20 cellular contexts compared by ENCODE assay signal in genomic region chr10:49001861-49002675, GRCh38.
DNase-seq lines count a peak whose midpoint lies in the region; ATAC-seq and TF ChIP-seq lines count a peak whose summit lies in the region.
"Had no signal": no experiment of that assay in that cellular context is flagged by ENCODE, and none has a peak within 500 bp of the region (broad histone marks: within the 10 kb centered on the region; RNA-seq: fewer than 3 reads in every experiment).

No MANE protein-coding gene starts in this region.

- no peak overlapping the region for H2BK120ac ChIP-seq in IMR-90 (ENCODE audit: low read depth, low read length)

- no peak for TF ChIP-seq RAD21 in IMR-90 (IDR thresholded peaks at IDR 0.05; ENCODE audit: low read length)

- H3K9ac ChIP-seq in IMR-90 (ENCODE audit: low read depth, low read length), result no peak overlapping the region
- H3K9ac ChIP-seq in parathyroid adenoma, result no peak overlapping the region

- BruUV-seq in IMR-90 (replicated peaks; lab: Mats Ljungman, UMichigan), result no TSS peak

- H2AFZ ChIP-seq in IMR-90 (replicated peaks; ENCODE audit: low read length, poor library complexity), result peak overlapping the region; percentile 11
- H2AFZ ChIP-seq in parathyroid adenoma, result peak overlapping the region; percentile 72
- H2AFZ ChIP-seq: hepatocyte had no signal

- no peaks in the 10 kb centered on the region for H3K4me1 ChIP-seq in IMR-90 (ENCODE audit: control insufficient read depth, insufficient read depth, low read length)
- peaks cover 4 to 30% (median 15%) of the 10 kb centered on the region in 9 donors for H3K4me1 ChIP-seq in heart right ventricle
- H3K4me1 ChIP-seq in parathyroid adenoma, result peaks cover 43% of the 10 kb centered on the region
- H3K4me1 ChIP-seq in transverse colon, result no peaks in the 10 kb centered on the region
- H3K4me1 ChIP-seq: pancreas, Peyer's patch had no signal

- H3K4me3 ChIP-seq in IMR-90 (ENCODE audit: insufficient read depth, low read depth, low read length) (no peak overlapping the region), heart right ventricle (no peak overlapping the region), parathyroid adenoma (ENCODE audit: low read depth, low read length) (no peak overlapping the region), transverse colon (no peak overlapping the region)
- H3K4me3 ChIP-seq: hepatocyte, pancreas, Peyer's patch, tibial artery had no signal

- no peak overlapping the region for H3K18ac ChIP-seq in IMR-90 (ENCODE audit: low read depth, low read length)

- no peak overlapping the region for H2AK9ac ChIP-seq in IMR-90 (replicated peaks; ENCODE audit: low read depth, low read length, poor library complexity)

- H3K36me3 ChIP-seq in IMR-90 (ENCODE audit: control insufficient read depth, insufficient read depth, low read length), result no peaks in the 10 kb centered on the region
- no peaks in the 10 kb centered on the region for H3K36me3 ChIP-seq in heart right ventricle
- H3K36me3 ChIP-seq in parathyroid adenoma (ENCODE audit: control insufficient read depth, insufficient read depth, low read length), result no peaks in the 10 kb centered on the region
- no peaks in the 10 kb centered on the region for H3K36me3 ChIP-seq in transverse colon
- H3K36me3 ChIP-seq: pancreas, Peyer's patch, tibial artery had no signal

- H3K9me3 ChIP-seq in IMR-90 (ENCODE audit: control insufficient read depth, insufficient read depth, low read length) (no peaks in the 10 kb centered on the region), heart right ventricle (peaks cover 0 to 3% (median 0%) of the 10 kb centered on the region in 11 donors), parathyroid adenoma (ENCODE audit: control insufficient read depth, low read length) (no peaks in the 10 kb centered on the region), transverse colon (no peaks in the 10 kb centered on the region)
- H3K9me3 ChIP-seq: pancreas, Peyer's patch, tibial artery had no signal

- H3K56ac ChIP-seq in IMR-90 (ENCODE audit: extremely low read depth, insufficient read depth, low read length), result no peak overlapping the region

- H4K20me1 ChIP-seq in IMR-90 (ENCODE audit: insufficient read depth, low read length), result no peaks in the 10 kb centered on the region

- TF ChIP-seq POLR2A in IMR-90 (IDR thresholded peaks at IDR 0.05; ENCODE audit: low read depth, low read length) (no peak), transverse colon (IDR thresholded peaks at IDR 0.05) (no peak)

- H3K27ac ChIP-seq in IMR-90 (ENCODE audit: insufficient read depth, low read length) (no peak overlapping the region), heart right ventricle (peak overlapping the region in 9 of 10 donors; percentile 2 to 82 (median 70)), parathyroid adenoma (peak overlapping the region; percentile 24), transverse colon (no peak overlapping the region)
- H3K27ac ChIP-seq: hepatocyte, pancreas, Peyer's patch, tibial artery had no signal

- H3K4ac ChIP-seq in IMR-90 (ENCODE audit: low read depth, low read length), result no peak overlapping the region

- H3K23ac ChIP-seq in IMR-90 (ENCODE audit: low read depth, low read length), result no peak overlapping the region

- H2AK5ac ChIP-seq in IMR-90 (ENCODE audit: low read depth, low read length), result no peak overlapping the region

- no peaks in the 10 kb centered on the region for H3K9me1 ChIP-seq in IMR-90 (ENCODE audit: insufficient read depth, low read length)

- TF ChIP-seq CTCF in IMR-90 (conservative IDR thresholded peaks at IDR 0.05; ENCODE audit: low read depth, low read length) (no peak), heart right ventricle (IDR thresholded peaks at IDR 0.05) (peak in 5 of 9 donors; percentile 2 to 47 (median 24)), parathyroid adenoma (IDR thresholded peaks at IDR 0.05) (no peak), transverse colon (IDR thresholded peaks at IDR 0.05) (no peak)

- POLR2A ChIA-PET in IMR-90 (lab: Charles Lee; ENCODE audit: unreplicated experiment), result no interaction called here

- no peaks in the 10 kb centered on the region for H3K79me1 ChIP-seq in IMR-90 (ENCODE audit: low read depth in 1 of 2, low read length in 2 of 2)

- H2BK5ac ChIP-seq in IMR-90 (ENCODE audit: low read depth, low read length, poor library complexity, severe bottlenecking), result no peak overlapping the region

- H4K5ac ChIP-seq in IMR-90 (ENCODE audit: low read depth, low read length), result no peak overlapping the region

- H4K91ac ChIP-seq in IMR-90 (ENCODE audit: insufficient read depth, low read depth, low read length), result no peak overlapping the region

- no peak for DNase-seq in IMR-90
- peak; percentile 26 for DNase-seq in NCI-H2081 treated with DMSO at 0.1 percent for 48 hours (lab: John Stamatoyannopoulos, UW)
- DNase-seq in heart right ventricle, result peak; percentile 54 to 73
- no peak for DNase-seq in transverse colon
- DNase-seq in mesenteric fat pad (ENCODE audit: low spot score), result no peak
- DNase-seq: activated CD8-positive, alpha-beta T cell treated with anti-CD3 and anti-CD28 coated beads for 36 hours; activated gamma-delta T cell treated with Interleukin-2 at 50 U/mL for 16 hours; CD4-positive, CD25-positive, alpha-beta regulatory T cell; DMS 273 treated with DMSO at 0.1 percent for 48 hours; GDM1; NCI-H345; pancreas; Peyer's patch; stimulated activated CD4-positive, alpha-beta T cell treated with anti-CD3 and anti-CD28 coated beads, Interleukin-2, amount 100 ng/mL, for 24 hours; stimulated activated naive CD4-positive, alpha-beta T cell had no signal

- in situ Hi-C loops in IMR-90 (cut with MboI; ENCODE audit: low sequenced_read_pairs), result no loop called here
- in situ Hi-C loops in transverse colon (cut with MboI; ENCODE audit: low pct_ligation_motif_present in 1 of 4, low pct_unique_long_range_greater_than_20kb in 1 of 4, low sequenced_read_pairs in 3 of 4), result no loop called here

- H3K14ac ChIP-seq in IMR-90 (replicated peaks; ENCODE audit: low read depth, low read length), result no peak overlapping the region

- dilution Hi-C loops in IMR-90 (cut with HindIII; ENCODE audit: low sequenced_read_pairs, unreplicated experiment), result no loop called here

- no peak overlapping the region for H2BK20ac ChIP-seq in IMR-90 (ENCODE audit: low read depth, low read length)

- no peak for TF ChIP-seq EP300 in transverse colon (IDR thresholded peaks at IDR 0.05; ENCODE audit: low read depth)

- intact Hi-C loops in IMR-90 (cut with micrococcal nuclease) (no loop called here), heart right ventricle (cut with DNase I) (loop anchor here in 2 of 10 donors (5.0 to 10.0 kb wide), 2 partner anchors 113 to 160 kb away; partner anchors contain the start of gene VSTM4 (in 1 of the 2)), transverse colon (cut with DNase I; ENCODE audit: low total_unique reads) (no loop called here)

- no peak overlapping the region for H4K8ac ChIP-seq in IMR-90 (ENCODE audit: low read depth in 2 of 2, low read length in 2 of 2)

- H3K27me3 ChIP-seq in IMR-90 (ENCODE audit: control insufficient read depth, insufficient read depth, low read length) (peaks cover 15% of the 10 kb centered on the region), heart right ventricle (no peaks in the 10 kb centered on the region), parathyroid adenoma (ENCODE audit: control insufficient read depth, insufficient read depth, low read length) (no peaks in the 10 kb centered on the region), transverse colon (no peaks in the 10 kb centered on the region)
- H3K27me3 ChIP-seq: hepatocyte, pancreas, Peyer's patch, tibial artery had no signal

- no peak overlapping the region for H2BK15ac ChIP-seq in IMR-90 (ENCODE audit: low read depth, low read length)

- ATAC-seq in IMR-90 (ENCODE audit: low read depth) (no peak), heart right ventricle (peak; percentile 78 to 94 (median 86)), GM18873 (IDR thresholded peaks at IDR 0.05; ENCODE audit: low FRiP score, unreplicated experiment) (no peak), HG03159 (IDR thresholded peaks at IDR 0.05; ENCODE audit: unreplicated experiment) (no peak)
- ATAC-seq: activated CD8-positive, alpha-beta T cell treated with anti-CD3 and anti-CD28 coated beads for 36 hours; pancreas had no signal

- no peaks in the 10 kb centered on the region for H3K79me2 ChIP-seq in parathyroid adenoma
- H3K79me2 ChIP-seq: hepatocyte had no signal

- H3K4me2 ChIP-seq in IMR-90 (ENCODE audit: low read depth, low read length) (no peak overlapping the region), parathyroid adenoma (ENCODE audit: low read length) (no peak overlapping the region)
- H3K4me2 ChIP-seq: hepatocyte had no signal

- CTCF ChIA-PET in IMR-90 (lab: Yijun Ruan, JAX), result no interaction called here

- 53% methylated on average over 4 of the region's 17 CpGs; no CpG with 5 or more reads in 1 of the 2 experiments for WGBS in IMR-90 (ENCODE audit: extremely low coverage in 2 of 2, insufficient read length in 1 of 2), 2 experiments
- WGBS in heart right ventricle, 2 donors, result 44 to 49% methylated on average over 17 of the region's 17 CpGs
- 47 to 78% methylated on average over 8 to 17 of the region's 17 CpGs for WGBS in transverse colon (ENCODE audit: low coverage in 1 of 2), 2 donors

TF ChIP-seq in IMR-90, 13 proteins besides CTCF, POLR2A, EP300 and RAD21 (continues in another document):
- TF ChIP-seq SMC3 (IDR thresholded peaks at IDR 0.05; ENCODE audit: low read depth, low read length), result no peak
- no peak for TF ChIP-seq MAFK (IDR thresholded peaks at IDR 0.05; ENCODE audit: low read depth, low read length)
- TF ChIP-seq RCOR1 (IDR thresholded peaks at IDR 0.05; ENCODE audit: insufficient replicate concordance, low read length), result no peak
- no peak for TF ChIP-seq NFE2L2 (IDR thresholded peaks at IDR 0.05; ENCODE audit: low read depth, low read length)
- TF ChIP-seq ELK1 (IDR thresholded peaks at IDR 0.05; ENCODE audit: borderline replicate concordance, low read depth, low read length), result no peak
- no peak for TF ChIP-seq BHLHE40 (IDR thresholded peaks at IDR 0.05; ENCODE audit: low read depth, low read length)
- TF ChIP-seq USF2 (IDR thresholded peaks at IDR 0.05; ENCODE audit: low read depth, low read length), result no peak

Comparison
In these comparisons a context has a peak if more than half of its experiments do, and no peak if none do; other contexts are left out.
1. ATAC-seq: peak in heart right ventricle (8 of 8); none in IMR-90 (single experiment), GM18873 (single experiment) and HG03159 (single experiment).
2. DNase-seq: peak in NCI-H2081 treated with DMSO at 0.1 percent for 48 hours (single experiment) and heart right ventricle (2 of 2); none in IMR-90 (single experiment), transverse colon (single experiment) and mesenteric fat pad (single experiment).
3. H3K27ac ChIP-seq: peak in heart right ventricle (9 of 10) and parathyroid adenoma (single experiment); none in IMR-90 (single experiment) and transverse colon (0 of 4).
4. CTCF ChIP-seq: peak in heart right ventricle (5 of 9); none in IMR-90 (single experiment), parathyroid adenoma (single experiment) and transverse colon (0 of 5).